2 cellular contexts compared by ENCODE assay signal in genomic region chr12:99596762-99597161, GRCh38.
TF ChIP-seq lines count a peak whose summit lies in the region.

No MANE protein-coding gene starts in this region.

TF ChIP-seq in A549, 52 proteins besides CTCF, POLR2A, EP300 and RAD21:
- TF ChIP-seq PBX3 (IDR thresholded peaks at IDR 0.05) (no peak), HEYL (CRISPR knock-in tag; IDR thresholded peaks at IDR 0.05) (no peak), HDAC2 (IDR thresholded peaks at IDR 0.05) (no peak), GATA3 (IDR thresholded peaks at IDR 0.05; ENCODE audit: borderline replicate concordance) (no peak), ZFP36 (IDR thresholded peaks at IDR 0.05; ENCODE audit: borderline replicate concordance, partially characterized antibody) (no peak), MAFK (IDR thresholded peaks at IDR 0.05; ENCODE audit: partially characterized antibody) (peak; percentile 84), SREBF2 (IDR thresholded peaks at IDR 0.05) (no peak), RARB (CRISPR knock-in tag; IDR thresholded peaks at IDR 0.05) (no peak), NFE2L2 (conservative IDR thresholded peaks at IDR 0.05; ENCODE audit: low read length) (peak; percentile 64; the same call in 1 of the 2 replicates), HOXA7 (CRISPR knock-in tag; IDR thresholded peaks at IDR 0.05) (no peak), BHLHE40 (IDR thresholded peaks at IDR 0.05; ENCODE audit: low read depth, low read length) (no peak), FOSB (CRISPR knock-in tag; IDR thresholded peaks at IDR 0.05) (no peak)

TF ChIP-seq in GM23338, 12 proteins besides CTCF, POLR2A, EP300 and RAD21 (continued from another document):
- TF ChIP-seq REST (IDR thresholded peaks at IDR 0.05; ENCODE audit: unreplicated experiment) (no peak), ZNF462 (CRISPR knock-in tag; IDR thresholded peaks at IDR 0.05) (no peak), NANOG (IDR thresholded peaks at IDR 0.05; ENCODE audit: borderline replicate concordance) (no peak), ETS1 (IDR thresholded peaks at IDR 0.05) (no peak), JUNB (IDR thresholded peaks at IDR 0.05; ENCODE audit: unreplicated experiment) (no peak), STAT1 (IDR thresholded peaks at IDR 0.05; ENCODE audit: unreplicated experiment) (no peak), ZNF114 (CRISPR knock-in tag; IDR thresholded peaks at IDR 0.05) (no peak), ZNF331 (CRISPR knock-in tag; IDR thresholded peaks at IDR 0.05; ENCODE audit: low read depth) (no peak)
TF ChIP-seq in GM23338: peak in this region for 0.
